Comparison of ENCODE assay signal across 9 cellular contexts in genomic region chr1:206739411-206740076, GRCh38. TPM values are rescaled to one million over a fixed set of nuclear protein-coding genes. Genes with fewer than 3 reads are reported as not detected.
DNase-seq lines count a peak whose midpoint lies in the region; ATAC-seq and TF ChIP-seq lines count a peak whose summit lies in the region.
"Had no signal": no experiment of that assay in that cellular context is flagged by ENCODE, and none has a peak within 500 bp of the region (broad histone marks: within the 10 kb centered on the region; RNA-seq: fewer than 3 reads in every experiment).

No MANE protein-coding gene starts in this region.

- H3K4me1 Mint-ChIP-seq in stimulated activated naive CD8-positive, alpha-beta T cell treated with anti-CD3 and anti-CD28 coated beads, Interleukin-15, amount 100 ng/mL, for 72 hours = peaks cover 95% of the 10 kb centered on the region

- H3K9ac ChIP-seq in colonic mucosa (ENCODE audit: low read depth in 2 of 2, low read length in 2 of 2) = no peak overlapping the region

- intact Hi-C loops in stomach (cut with DNase I; ENCODE audit: low total_unique reads) = loop anchor here (10.0 kb wide), 1 partner anchor 165 kb away; no protein-coding TSS in a partner anchor
- intact Hi-C loops in colonic mucosa (cut with DNase I) = loop anchor here (5.0 kb wide), 1 partner anchor 243 kb away; no protein-coding TSS in a partner anchor
- intact Hi-C loops in Right ventricle myocardium superior (cut with DNase I) = loop anchor here (5.0 kb wide), 1 partner anchor 173 kb away; no protein-coding TSS in a partner anchor

- H3K9me3 Mint-ChIP-seq in stimulated activated naive CD8-positive, alpha-beta T cell treated with anti-CD3 and anti-CD28 coated beads, Interleukin-15, amount 100 ng/mL, for 72 hours = no peaks in the 10 kb centered on the region

- no peak overlapping the region for H3K4me3 ChIP-seq in stomach
- no peak overlapping the region for H3K4me3 ChIP-seq in colonic mucosa

- H3K9me3 ChIP-seq in stomach (no peaks in the 10 kb centered on the region), colonic mucosa (no peaks in the 10 kb centered on the region)

- H3K4me3 Mint-ChIP-seq in stimulated activated naive CD8-positive, alpha-beta T cell treated with anti-CD3 and anti-CD28 coated beads, Interleukin-15, amount 100 ng/mL, for 72 hours = peak overlapping the region; percentile 41 to 61

- no peaks in the 10 kb centered on the region for H3K27me3 ChIP-seq in stomach
- H3K27me3 ChIP-seq in colonic mucosa = no peaks in the 10 kb centered on the region

- H3K4me1 ChIP-seq in stomach (peaks cover 0 to 51% (median 18%) of the 10 kb centered on the region in 4 donors), colonic mucosa (no peaks in the 10 kb centered on the region)

- no peak for TF ChIP-seq EP300 in stomach (IDR thresholded peaks at IDR 0.05)

- ATAC-seq in GM18499 (IDR thresholded peaks at IDR 0.05; ENCODE audit: insufficient read depth, unreplicated experiment) (peak; percentile 66), GM21381 (IDR thresholded peaks at IDR 0.05; ENCODE audit: unreplicated experiment) (peak; percentile 83), HG03520 (IDR thresholded peaks at IDR 0.05; ENCODE audit: unreplicated experiment) (peak; percentile 78), Right ventricle myocardium superior (ENCODE audit: poor library complexity) (no peak)
- ATAC-seq in stimulated activated naive CD8-positive, alpha-beta T cell treated with anti-CD3 and anti-CD28 coated beads, Interleukin-15, amount 100 ng/mL, for 72 hours = peak; percentile 87

- H3K27me3 Mint-ChIP-seq in stimulated activated naive CD8-positive, alpha-beta T cell treated with anti-CD3 and anti-CD28 coated beads, Interleukin-15, amount 100 ng/mL, for 72 hours = no peaks in the 10 kb centered on the region

- H3K36me3 ChIP-seq in stomach (peaks cover 0 to 26% (median 13%) of the 10 kb centered on the region in 4 donors), colonic mucosa (no peaks in the 10 kb centered on the region)

- TF ChIP-seq CTCF in stomach (IDR thresholded peaks at IDR 0.05) (no peak), colonic mucosa (IDR thresholded peaks at IDR 0.05) (no peak)

- WGBS in stomach, 5 donors = 28 to 46% (median 33%) methylated on average over 5 of the region's 5 CpGs

- DNase-seq in activated T-cell treated with anti-CD3 and anti-CD28 coated beads, Interleukin-2, amount 50 U/mL, for 48 hours = peak; percentile 72 to 75
- DNase-seq in stimulated activated naive CD8-positive, alpha-beta T cell treated with anti-CD3 and anti-CD28 coated beads, Interleukin-15, amount 100 ng/mL, for 72 hours = peak; percentile 58 to 61
- no peak for DNase-seq in stomach
- no peak for DNase-seq in colonic mucosa
- no peak for DNase-seq in Right ventricle myocardium superior

- H3K27ac ChIP-seq in stomach (no peak overlapping the region), colonic mucosa (no peak overlapping the region)

- peak overlapping the region; percentile 77 to 92 for H3K27ac Mint-ChIP-seq in stimulated activated naive CD8-positive, alpha-beta T cell treated with anti-CD3 and anti-CD28 coated beads, Interleukin-15, amount 100 ng/mL, for 72 hours

- no peak for TF ChIP-seq POLR2A in stomach (IDR thresholded peaks at IDR 0.05)

RNA-seq across cellular contexts. Expression of gene IL19, which starts 31.0 kb away (rescaled TPM):
- 10 to 100 TPM in 1 of 5 donors, not detected in 4; 25.9 TPM for total RNA-seq in stomach
- 1 to 10 TPM in 1 of 3 donors, not detected in 2; 3.1 TPM for polyA plus RNA-seq in stomach
- total RNA-seq in colonic mucosa = under 1 TPM in 1 of 2 donors, not detected in 1; 0.40 TPM
- not detected for total RNA-seq in Right ventricle myocardium superior
- total RNA-seq: T-helper 1 cell treated with Interleukin-12 subunit alpha and Interleukin-12 subunit beta and Interleukin-4 antibody, amounts not matched to agents 30 ng/mL and 1 ng/mL, for 36 hours had no signal

RNA-seq across cellular contexts. Expression of gene IL10, which starts 32.8 kb away (rescaled TPM):
- total RNA-seq in stomach = 1 to 10 TPM in 1 of 5 donors, under 1 TPM in 2, not detected in 2; 0.29 to 2.8 (median 0.45) TPM
- polyA plus RNA-seq in stomach = 1 to 10 TPM; 1.2 to 7.2 (median 1.9) TPM
- total RNA-seq in colonic mucosa = under 1 TPM; 0.17 to 0.29 TPM
- 0.43 TPM for total RNA-seq in Right ventricle myocardium superior

RNA-seq across cellular contexts. Expression of gene MAPKAPK2, which starts 54.8 kb away (rescaled TPM):
- total RNA-seq in stomach (10 to 100 TPM; 22.6 to 78.0 (median 43.9) TPM), colonic mucosa (10 to 100 TPM; 61.4 to 71.1 TPM), Right ventricle myocardium superior (200 TPM)
- polyA plus RNA-seq in stomach = 10 to 100 TPM; 30.1 to 60.8 (median 55.4) TPM

Comparison
In these comparisons a context has a peak if more than half of its experiments do, and no peak if none do; other contexts are left out.
1. DNase-seq: peak in activated T-cell treated with anti-CD3 and anti-CD28 coated beads, Interleukin-2, amount 50 U/mL, for 48 hours (2 of 2) and stimulated activated naive CD8-positive, alpha-beta T cell treated with anti-CD3 and anti-CD28 coated beads, Interleukin-15, amount 100 ng/mL, for 72 hours (2 of 2); none in stomach (single experiment), colonic mucosa (single experiment) and Right ventricle myocardium superior (single experiment).